Comparison of ENCODE assay signal across 17 cellular contexts in the genomic region with DNA sequence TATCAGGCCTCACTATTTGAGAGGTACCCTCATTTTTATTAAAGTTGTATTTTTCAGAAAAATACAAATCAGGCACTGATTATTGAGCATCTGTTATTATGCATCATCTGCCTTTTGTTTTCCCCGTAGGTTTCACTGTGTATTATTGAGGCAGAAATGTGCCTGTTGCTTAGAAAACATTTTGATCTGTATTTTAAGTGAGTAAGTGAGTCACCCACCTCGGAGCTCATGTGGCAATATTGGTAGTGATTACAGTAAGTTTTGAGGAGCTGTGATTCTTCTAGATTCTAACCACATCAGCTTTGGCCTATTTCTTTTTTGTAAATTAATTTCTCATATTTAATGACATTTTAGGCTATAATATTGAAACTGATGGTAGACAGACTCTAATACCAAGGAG. TPM values are rescaled to one million over a fixed set of nuclear protein-coding genes. Genes with fewer than 3 reads are reported as not detected.
"Had no signal": no experiment of that assay in that cellular context is flagged by ENCODE, and none has a peak within 500 bp of the region (broad histone marks: within the 10 kb centered on the region; RNA-seq: fewer than 3 reads in every experiment).

No MANE protein-coding gene starts in this region.

- H3K4me3 Mint-ChIP-seq: activated T-helper 17 cell treated with anti-CD3 and anti-CD28 coated beads, Interleukin-2, amount 50 U/mL, for 72 hours; neural crest cell; stimulated activated naive CD8-positive, alpha-beta T cell treated with anti-CD3 and anti-CD28 coated beads, Interleukin-15, amount 100 ng/mL, for 72 hours had no signal

- H3K36me3 ChIP-seq: right lobe of liver, thoracic aorta had no signal

- H3K4me1 Mint-ChIP-seq: activated T-helper 17 cell treated with anti-CD3 and anti-CD28 coated beads, Interleukin-2, amount 50 U/mL, for 72 hours; neural crest cell; stimulated activated naive CD8-positive, alpha-beta T cell treated with anti-CD3 and anti-CD28 coated beads, Interleukin-15, amount 100 ng/mL, for 72 hours had no signal

- H3K27ac ChIP-seq: psoas muscle, right lobe of liver, thoracic aorta, VCaP had no signal

- H3K27me3 Mint-ChIP-seq: stimulated activated naive CD8-positive, alpha-beta T cell treated with anti-CD3 and anti-CD28 coated beads, Interleukin-15, amount 100 ng/mL, for 72 hours had no signal

- H3K4me1 ChIP-seq: psoas muscle, right lobe of liver had no signal

- H3K27ac Mint-ChIP-seq: activated T-helper 17 cell treated with anti-CD3 and anti-CD28 coated beads, Interleukin-2, amount 50 U/mL, for 72 hours; stimulated activated naive CD8-positive, alpha-beta T cell treated with anti-CD3 and anti-CD28 coated beads, Interleukin-15, amount 100 ng/mL, for 72 hours had no signal

- H3K27me3 ChIP-seq: right lobe of liver had no signal

- H3K9me3 Mint-ChIP-seq: activated T-helper 17 cell treated with anti-CD3 and anti-CD28 coated beads, Interleukin-2, amount 50 U/mL, for 72 hours; neural crest cell; stimulated activated naive CD8-positive, alpha-beta T cell treated with anti-CD3 and anti-CD28 coated beads, Interleukin-15, amount 100 ng/mL, for 72 hours had no signal

- DNase-seq: activated CD4-positive, alpha-beta T cell treated with anti-CD3 and anti-CD28 coated beads for 1 hour; activated CD4-positive, alpha-beta T cell treated with anti-CD3 and anti-CD28 coated beads, Interleukin-2, amount 50 U/mL, for 4 hours; activated naive CD4-positive, alpha-beta T cell treated with Interleukin-2 at 50 U/mL for 16 hours; glutamatergic neuron; hypothalamus; kidney glomerular epithelial cell; psoas muscle; right lobe of liver; stimulated activated CD4-positive, alpha-beta T cell treated with anti-CD3 and anti-CD28 coated beads, Interleukin-1b, Interleukin-23, amount 100 ng/mL, for 48 hours; stimulated activated naive CD8-positive, alpha-beta T cell treated with anti-CD3 and anti-CD28 coated beads, Interleukin-15, amount 100 ng/mL, for 72 hours had no signal

- H3K4me3 ChIP-seq: psoas muscle, right lobe of liver, thoracic aorta had no signal

- H3K9me3 ChIP-seq: psoas muscle, right lobe of liver, thoracic aorta had no signal

- ATAC-seq: activated T-helper 17 cell treated with anti-CD3 and anti-CD28 coated beads, Interleukin-2, amount 50 U/mL, for 72 hours; psoas muscle; right lobe of liver; stimulated activated naive CD8-positive, alpha-beta T cell treated with anti-CD3 and anti-CD28 coated beads, Interleukin-15, amount 100 ng/mL, for 72 hours had no signal

RNA-seq across cellular contexts. Expression of a gene that starts 59.6 kb away (rescaled TPM):
- total RNA-seq: activated T-helper 17 cell treated with anti-CD3 and anti-CD28 coated beads, Interleukin-2, amount 50 U/mL, for 72 hours; fibroblast of villous mesenchyme; psoas muscle; T-helper 1 cell treated with Interleukin-12 subunit alpha and Interleukin-12 subunit beta and Interleukin-4 antibody, amounts not matched to agents 30 ng/mL and 1 ng/mL, for 36 hours; thoracic aorta had no signal
- polyA plus RNA-seq: liver had no signal
